In the genomic region with DNA sequence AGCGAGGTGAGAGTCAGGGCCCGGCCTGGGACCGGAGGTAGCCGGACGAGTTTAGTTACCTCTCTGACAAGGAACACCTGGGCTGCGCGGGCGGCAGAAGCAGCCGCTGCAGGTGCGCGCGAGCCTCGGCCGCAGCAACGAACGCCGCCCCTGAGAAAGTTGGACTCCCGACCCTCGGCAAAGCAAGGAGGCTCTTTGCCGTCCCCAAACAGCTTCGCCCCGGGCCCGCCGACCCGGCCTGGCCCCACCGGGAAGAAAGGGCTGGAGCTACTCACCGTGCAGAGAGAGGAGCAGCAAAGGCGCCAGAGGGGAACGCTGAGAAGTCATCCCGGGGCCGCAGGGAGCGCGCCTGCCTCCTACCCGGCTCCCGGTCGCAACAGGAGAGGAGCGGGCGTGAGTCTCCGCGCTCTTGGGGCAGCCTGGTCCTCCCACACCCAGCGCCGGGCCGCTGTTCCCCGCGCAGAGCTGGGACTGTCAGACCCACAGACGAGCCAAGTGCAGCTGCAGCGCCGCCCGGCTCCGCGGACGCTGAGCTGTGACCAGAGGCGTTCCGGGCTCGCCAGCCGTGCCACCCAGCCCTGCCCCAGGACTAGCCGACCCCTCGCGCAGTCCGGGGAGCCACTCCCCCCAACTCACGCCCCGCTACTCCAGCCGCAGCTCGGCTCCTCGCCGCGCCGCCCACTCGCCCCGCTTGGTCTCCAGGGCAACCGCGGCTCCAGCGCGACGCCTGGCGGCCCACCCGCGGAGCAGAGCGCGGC, we compare ENCODE assay signal across 8 cellular contexts. TPM values are rescaled to one million over a fixed set of nuclear protein-coding genes. Genes with fewer than 3 reads are reported as not detected.
A peak's percentile ranks its signal among the peaks of the same experiment; 100 is the strongest.
DNase-seq lines count a peak whose midpoint lies in the region; ATAC-seq, FAIRE-seq and TF ChIP-seq lines count a peak whose summit lies in the region.

A gene with protein sequence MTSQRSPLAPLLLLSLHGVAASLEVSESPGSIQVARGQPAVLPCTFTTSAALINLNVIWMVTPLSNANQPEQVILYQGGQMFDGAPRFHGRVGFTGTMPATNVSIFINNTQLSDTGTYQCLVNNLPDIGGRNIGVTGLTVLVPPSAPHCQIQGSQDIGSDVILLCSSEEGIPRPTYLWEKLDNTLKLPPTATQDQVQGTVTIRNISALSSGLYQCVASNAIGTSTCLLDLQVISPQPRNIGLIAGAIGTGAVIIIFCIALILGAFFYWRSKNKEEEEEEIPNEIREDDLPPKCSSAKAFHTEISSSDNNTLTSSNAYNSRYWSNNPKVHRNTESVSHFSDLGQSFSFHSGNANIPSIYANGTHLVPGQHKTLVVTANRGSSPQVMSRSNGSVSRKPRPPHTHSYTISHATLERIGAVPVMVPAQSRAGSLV (minus strand): TSS at position 591 of the 758 bp plus-strand sequence. CDS start 264 bp downstream, at position 327.

- no peaks in the 10 kb centered on the region for H3K79me2 ChIP-seq in HepG2 (ENCODE audit: insufficient read depth, low read length)

- no TSS peak for BruUV-seq in HepG2 (replicated peaks; lab: Mats Ljungman, UMichigan)

- H2AFZ ChIP-seq in HepG2 (ENCODE audit: low read length): no peak within 1 kb of the TSS

- H3K36me3 Mint-ChIP-seq in activated CD4-positive, alpha-beta T cell treated with anti-CD3 and anti-CD28 coated beads for 36 hours (ENCODE audit: low read depth): no peaks in the 10 kb centered on the region

- H3K4me2 ChIP-seq in HepG2 (ENCODE audit: low read depth, low read length): peak within 1 kb of the TSS; percentile 85

- H3K9me3 ChIP-seq in colonic mucosa (no peaks in the 10 kb centered on the region), HepG2 (ENCODE audit: low read length) (no peaks in the 10 kb centered on the region)

- 1% methylated on average over 19 of the region's 80 CpGs for WGBS in HepG2 (ENCODE audit: low lambda C conversion rate)

- peaks cover 6% of the 10 kb centered on the region for H3K4me1 Mint-ChIP-seq in activated CD4-positive, alpha-beta T cell treated with anti-CD3 and anti-CD28 coated beads for 36 hours

- H3K27ac Mint-ChIP-seq in activated CD4-positive, alpha-beta T cell treated with anti-CD3 and anti-CD28 coated beads for 36 hours: no peak within 1 kb of the TSS

- H3K4me1 ChIP-seq in colonic mucosa (no peaks in the 10 kb centered on the region), HepG2 (ENCODE audit: insufficient read depth, low read length) (no peaks in the 10 kb centered on the region)

- no peak for TF ChIP-seq EP300 in HepG2 (IDR thresholded peaks at IDR 0.05; ENCODE audit: low read depth in 2 of 2, low read length in 2 of 2)
- no peak for TF ChIP-seq EP300 in HepG2 (CRISPR knock-in tag; IDR thresholded peaks at IDR 0.05; ENCODE audit: borderline replicate concordance)

- H3K27ac ChIP-seq in colonic mucosa: no peak within 1 kb of the TSS
- no peak within 1 kb of the TSS for H3K27ac ChIP-seq in HepG2 (ENCODE audit: extremely low read length, insufficient read depth, low read length)

- no peak for TF ChIP-seq POLR2A in HepG2 (IDR thresholded peaks at IDR 0.05; ENCODE audit: insufficient read depth in 1 of 2, low read depth in 2 of 2, low read length in 2 of 2)

- peaks cover 33% of the 10 kb centered on the region for H3K27me3 Mint-ChIP-seq in activated CD4-positive, alpha-beta T cell treated with anti-CD3 and anti-CD28 coated beads for 36 hours

- in situ Hi-C loops in HepG2 (cut with HindIII; ENCODE audit: extremely low pct_ligation_motif_present, low pct_unique_long_range_greater_than_20kb): loop anchor here (10.0 kb wide), 1 partner anchor 150 kb away; no protein-coding TSS in a partner anchor

- intact Hi-C loops in activated CD4-positive, alpha-beta T cell treated with anti-CD3 and anti-CD28 coated beads for 36 hours (cut with DNase I, micrococcal nuclease): loop anchor here (1.0 to 10.0 kb wide), 5 partner anchors 64 to 207 kb away; no protein-coding TSS in a partner anchor
- intact Hi-C loops in colonic mucosa (cut with DNase I): loop anchor here (10.0 kb wide), 1 partner anchor 150 kb away; no protein-coding TSS in a partner anchor
- intact Hi-C loops in HepG2 (cut with micrococcal nuclease; ENCODE audit: unreplicated experiment): loop anchor here (1.0 kb wide), 1 partner anchor 152 kb away; no protein-coding TSS in a partner anchor

- H4K20me1 ChIP-seq in HepG2 (ENCODE audit: insufficient read depth, low read length): no peaks in the 10 kb centered on the region

- H3K9me3 Mint-ChIP-seq in activated CD4-positive, alpha-beta T cell treated with anti-CD3 and anti-CD28 coated beads for 36 hours (ENCODE audit: low read depth): no peaks in the 10 kb centered on the region

- H3K27me3 ChIP-seq in colonic mucosa (peaks cover 11% of the 10 kb centered on the region), HepG2 (ENCODE audit: control insufficient read depth in 1 of 2, insufficient read depth in 2 of 2, low read length in 2 of 2) (peaks cover 6 to 32% of the 10 kb centered on the region in 2 experiments; a peak in 4 of 5 replicates)

- ATAC-seq in HG02938 (IDR thresholded peaks at IDR 0.05; ENCODE audit: unreplicated experiment) (peak; percentile 91), HepG2 (peak; percentile 98)
- peak; percentile 93 for ATAC-seq in activated CD4-positive, alpha-beta T cell treated with anti-CD3 and anti-CD28 coated beads for 36 hours

- TF ChIP-seq CTCF in colonic mucosa (IDR thresholded peaks at IDR 0.05): no peak
- TF ChIP-seq CTCF in HepG2 (CRISPR knock-in tag; IDR thresholded peaks at IDR 0.05): peak; percentile 67

- H3K9ac ChIP-seq in colonic mucosa (ENCODE audit: low read depth in 2 of 2, low read length in 2 of 2) (no peak within 1 kb of the TSS), HepG2 (ENCODE audit: insufficient read depth, low read depth, low read length) (no peak within 1 kb of the TSS)

- H3K36me3 ChIP-seq in colonic mucosa (no peaks in the 10 kb centered on the region), HepG2 (replicated peaks in 1 of 2; ENCODE audit: control insufficient read depth in 1 of 2, insufficient read depth in 2 of 2, low read length in 2 of 2) (no peaks in the 10 kb centered on the region)

- CTCF ChIA-PET in activated CD4-positive, alpha-beta T cell treated with anti-CD3 and anti-CD28 coated beads for 36 hours (lab: Charles Lee): interaction anchor here (0.6 to 13.6 kb wide), 19 partner anchors 10 to 206 kb away, joined by 3 to 240 read pairs (median 4); a partner anchor contains a TSS
- CTCF ChIA-PET in HepG2 (lab: Yijun Ruan, JAX; ENCODE audit: low intra/inter-chr PET ratio, low total read pairs): interaction anchor here (1.4 kb wide), 1 partner anchor 152 kb away, joined by 5 read pairs; no protein-coding TSS in a partner anchor

- H3K4me3 ChIP-seq in colonic mucosa: peak within 1 kb of the TSS; percentile 55
- H3K4me3 ChIP-seq in HepG2 (replicated peaks in 1 of 3; ENCODE audit: insufficient read depth in 1 of 3, low read depth in 2 of 3, low read length in 3 of 3): peak within 1 kb of the TSS; percentile 56 to 74 (median 61)

- peak; percentile 77; the same call in 1 of the 2 replicates for TF ChIP-seq RAD21 in HepG2 (CRISPR knock-in tag; IDR thresholded peaks at IDR 0.05)

- DNase-seq in NCI-H345 (lab: John Stamatoyannopoulos, UW) (peak; percentile 56), NCI-H345 treated with DMSO at 0.1 percent for 48 hours (lab: John Stamatoyannopoulos, UW; ENCODE audit: unreplicated experiment) (no peak), NCI-H2107 treated with DMSO at 0.1 percent for 48 hours (lab: John Stamatoyannopoulos, UW; ENCODE audit: unreplicated experiment) (peak; percentile 18), colonic mucosa (peak; percentile 41), HepG2 (ENCODE audit: low spot score) (peak; percentile 9)
- DNase-seq in activated CD4-positive, alpha-beta T cell treated with anti-CD3 and anti-CD28 coated beads for 36 hours: peak; percentile 82
- DNase-seq in stimulated activated CD4-positive, alpha-beta T cell treated with anti-CD3 and anti-CD28 coated beads, Interleukin-4, amount 100 ng/mL, for 24 hours: peak; percentile 65

- no peak for FAIRE-seq in HepG2 (lab: Jason Lieb, UNC)

- POLR2A ChIA-PET in activated CD4-positive, alpha-beta T cell treated with anti-CD3 and anti-CD28 coated beads for 36 hours (lab: Charles Lee): interaction anchor here (0.8 kb wide), 1 partner anchor 150 kb away, joined by 6 read pairs; no protein-coding TSS in a partner anchor
- POLR2A ChIA-PET in HepG2 (lab: Yijun Ruan, JAX): no interaction called here

- peak within 1 kb of the TSS; percentile 77 for H3K4me3 Mint-ChIP-seq in activated CD4-positive, alpha-beta T cell treated with anti-CD3 and anti-CD28 coated beads for 36 hours

TF ChIP-seq in HepG2, 621 proteins besides CTCF, POLR2A, EP300 and RAD21 (continues in another document):
- TF ChIP-seq DPF2 (CRISPR knock-in tag; IDR thresholded peaks at IDR 0.05; ENCODE audit: borderline replicate concordance, low read depth): no peak
- peak; percentile 37; the same call in 1 of the 2 replicates for TF ChIP-seq TBX2 (CRISPR knock-in tag; IDR thresholded peaks at IDR 0.05; ENCODE audit: borderline replicate concordance)
- TF ChIP-seq GPN1 (CRISPR knock-in tag; IDR thresholded peaks at IDR 0.05; ENCODE audit: borderline replicate concordance): no peak
- no peak for TF ChIP-seq NR2C2 (CRISPR knock-in tag; IDR thresholded peaks at IDR 0.05; ENCODE audit: borderline replicate concordance)

RNA-seq across cellular contexts. Expression of the gene that starts here (rescaled TPM):
- total RNA-seq in activated CD4-positive, alpha-beta T cell treated with anti-CD3 and anti-CD28 coated beads for 36 hours: under 1 TPM; 0.09 to 0.23 TPM
- under 1 TPM; 0.22 to 0.50 TPM for total RNA-seq in colonic mucosa
- total RNA-seq in HepG2 (2016; rRNA removed; fragmentation: Illumina TruSeq; extraction: Trizol): not detected in 2 replicates
- total RNA-seq in HepG2 (2016; cell fraction: cytosol; rRNA removed; fragmentation: Illumina TruSeq; extraction: Trizol; ENCODE audit: low read depth): not detected in 2 replicates
- total RNA-seq in HepG2 (2016; cell fraction: insoluble cytoplasmic fraction; rRNA removed; fragmentation: Illumina TruSeq; extraction: Trizol): not detected in 2 replicates
- not detected in 2 replicates for total RNA-seq in HepG2 (2016; cell fraction: membrane; rRNA removed; fragmentation: Illumina TruSeq; extraction: Trizol)
- 0.19 TPM in 1 of 2 replicates, not detected in the other for total RNA-seq in HepG2 (2016; cell fraction: nucleus; rRNA removed; fragmentation: Illumina TruSeq; extraction: Trizol)
- polyA plus RNA-seq in HepG2 (2011; rRNA removed): not detected in 2 replicates
- polyA plus RNA-seq in HepG2 (2011; cell fraction: cytosol; rRNA removed): not detected in 2 replicates
- polyA plus RNA-seq in HepG2 (2011; cell fraction: nucleus; rRNA removed): 0.05 TPM in 1 of 2 replicates, not detected in the other
- not detected in 2 replicates for polyA plus RNA-seq in HepG2 (2012)
- polyA plus RNA-seq in HepG2 (2016; cell fraction: cytosol; fragmentation: Illumina TruSeq; extraction: Trizol; ENCODE audit: low read depth): not detected in 2 replicates
- polyA plus RNA-seq in HepG2 (2016; cell fraction: insoluble cytoplasmic fraction; fragmentation: Illumina TruSeq; extraction: Trizol; ENCODE audit: low read depth): not detected in 2 replicates
- not detected in 2 replicates for polyA plus RNA-seq in HepG2 (2016; cell fraction: membrane; fragmentation: Illumina TruSeq; extraction: Trizol; ENCODE audit: low read depth)
- polyA plus RNA-seq in HepG2 (2016; cell fraction: nucleus; fragmentation: Illumina TruSeq; extraction: Trizol; ENCODE audit: insufficient read depth, low read depth): not detected in 2 replicates
- polyA minus RNA-seq in HepG2 (2011; rRNA and poly(A)+ RNA removed; ENCODE audit: low replicate concordance): not detected in 2 replicates
- not detected in 2 replicates for polyA minus RNA-seq in HepG2 (2011; cell fraction: cytosol; rRNA and poly(A)+ RNA removed)
- not detected in 2 replicates for polyA minus RNA-seq in HepG2 (2011; cell fraction: nucleus; rRNA and poly(A)+ RNA removed)

Comparison
In these comparisons a context has a peak if more than half of its experiments do, and no peak if none do; other contexts are left out.
1. Peak in DNase-seq and ATAC-seq in activated CD4-positive, alpha-beta T cell treated with anti-CD3 and anti-CD28 coated beads for 36 hours; RNA of the gene not detected or under 1 TPM.
2. Peak in DNase-seq and H3K4me3 ChIP-seq in colonic mucosa; RNA of the gene not detected or under 1 TPM.
3. Peak in DNase-seq, ATAC-seq, H3K4me3 ChIP-seq and H3K4me2 ChIP-seq in HepG2; RNA of the gene not detected or under 1 TPM.